In the genomic region with DNA sequence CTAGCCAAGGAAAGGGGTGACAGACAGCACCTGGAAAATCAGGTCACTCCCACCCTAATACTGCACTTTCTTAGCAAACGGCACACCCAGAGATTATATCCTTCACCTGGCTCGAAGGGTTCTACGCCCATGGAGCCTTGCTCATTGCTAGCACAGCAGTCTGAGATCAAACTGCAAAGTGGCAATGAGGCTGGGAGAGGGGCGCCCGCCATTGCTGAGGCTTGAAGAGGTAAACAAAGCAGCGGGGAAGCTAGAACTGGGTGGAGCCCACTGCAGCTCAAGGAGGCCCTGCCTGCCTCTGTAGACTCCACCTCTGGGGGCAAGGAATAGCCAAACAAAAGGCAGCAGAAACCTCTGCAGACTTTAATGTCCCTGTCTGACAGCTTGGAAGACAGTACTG, we compare ENCODE assay signal across 3 cellular contexts.
DNase-seq lines count a peak whose midpoint lies in the region; ATAC-seq, FAIRE-seq and TF ChIP-seq lines count a peak whose summit lies in the region.
"Not testable (repeated sequence)": the region's sequence is repeated elsewhere in the genome, so short reads cannot be mapped to it uniquely, and the experiment has no call there.

No MANE protein-coding gene starts in this region.

- H3K27me3 Mint-ChIP-seq in H9 (ENCODE audit: low read depth): not testable (repeated sequence)

- H3K36me3 Mint-ChIP-seq in H9 (ENCODE audit: insufficient read depth in 1 of 3, low read depth in 3 of 3): not testable (repeated sequence)

- TF ChIP-seq CTCF in A549 (IDR thresholded peaks at IDR 0.05); H9 (conservative IDR thresholded peaks at IDR 0.05): not testable (repeated sequence)

- TF ChIP-seq EP300 in A549 (IDR thresholded peaks at IDR 0.05): not testable (repeated sequence)

- not testable (repeated sequence) for H2BK15ac ChIP-seq in H9 (ENCODE audit: low read depth, low read length)

- H3K79me2 ChIP-seq in H9 (ENCODE audit: insufficient read depth, low read length): not testable (repeated sequence)

- not testable (repeated sequence) for H3K27me3 ChIP-seq in H9 (ENCODE audit: insufficient read depth, low read length)

- not testable (repeated sequence) for H3T11ph ChIP-seq in H9 (ENCODE audit: low read length)

- H3K9me3 ChIP-seq in A549; H9 (ENCODE audit: control insufficient read depth, low read depth, low read length): not testable (repeated sequence)

- not testable (repeated sequence) for H3K4me3 ChIP-seq in A549

- H3K9ac ChIP-seq in H9 (ENCODE audit: extremely low read depth, insufficient read length, low read length): not testable (repeated sequence)

- H2BK120ac ChIP-seq in H9 (ENCODE audit: low read depth, low read length, poor library complexity, severe bottlenecking): not testable (repeated sequence)

- POLR2A ChIA-PET in A549 (lab: Yijun Ruan, JAX): not testable (repeated sequence)

- H3K27ac Mint-ChIP-seq in H9: not testable (repeated sequence)

- not testable (repeated sequence) for H4K5ac ChIP-seq in H9 (ENCODE audit: insufficient read length, low read depth, low read length)

- not testable (repeated sequence) for H3K4ac ChIP-seq in H9 (ENCODE audit: low read depth, low read length)

- TF ChIP-seq RAD21 in A549 (conservative IDR thresholded peaks at IDR 0.05 in 1 of 2, IDR thresholded peaks at IDR 0.05 in 1 of 2): not testable (repeated sequence)

- H3K18ac ChIP-seq in H9 (ENCODE audit: insufficient read length, low read depth, low read length): not testable (repeated sequence)

- not testable (repeated sequence) for TF ChIP-seq POLR2A in A549 (IDR thresholded peaks at IDR 0.05; ENCODE audit: low read length)

- not testable (repeated sequence) for H3K14ac ChIP-seq in H9 (ENCODE audit: insufficient read depth, low read length)

- not testable (repeated sequence) for H3K4me3 Mint-ChIP-seq in H9

- H4K20me1 ChIP-seq in H9 (ENCODE audit: control insufficient read depth, insufficient read depth, insufficient read length): not testable (repeated sequence)

- not testable (repeated sequence) for H4K8ac ChIP-seq in H9 (replicated peaks; ENCODE audit: insufficient read length, low read depth, low read length)

- H3K23ac ChIP-seq in H9 (ENCODE audit: insufficient read length, low read depth, low read length): not testable (repeated sequence)

- H3K27ac ChIP-seq in A549; H9 (ENCODE audit: insufficient read length, low read depth, low read length): not testable (repeated sequence)

- H4K91ac ChIP-seq in H9 (ENCODE audit: insufficient read length, low read depth, low read length): not testable (repeated sequence)

- not testable (repeated sequence) for H2BK5ac ChIP-seq in H9 (ENCODE audit: insufficient read length, low read length)

- not testable (repeated sequence) for H2BK20ac ChIP-seq in H9 (ENCODE audit: low read depth, low read length, poor library complexity, severe bottlenecking)

- H3K4me1 ChIP-seq in A549; H9 (ENCODE audit: insufficient read depth, low read length): not testable (repeated sequence)

- H3K9me3 Mint-ChIP-seq in H9: not testable (repeated sequence)

- not testable (repeated sequence) for H2BK12ac ChIP-seq in H9 (ENCODE audit: insufficient read length, low read depth, low read length)

- 9% methylated on average over 6 of the region's 6 CpGs for WGBS in A549 (ENCODE audit: missing lambda C conversion rate)
- no CpG with 5 or more reads among the region's 6 CpGs for WGBS in H9 (ENCODE audit: extremely low coverage, insufficient read length, low lambda C conversion rate)

- not testable (repeated sequence) for H3K79me1 ChIP-seq in H9 (ENCODE audit: insufficient read depth, low read depth, low read length, poor library complexity, severe bottlenecking)

- H3K56ac ChIP-seq in H9 (ENCODE audit: insufficient read length, low read depth, low read length): not testable (repeated sequence)

- not testable (repeated sequence) for H3K4me1 Mint-ChIP-seq in H9

- not testable (repeated sequence) for FAIRE-seq in A549 (lab: Jason Lieb, UNC)

- not testable (repeated sequence) for H2AFZ ChIP-seq in H9 (ENCODE audit: low read length)

- CTCF ChIA-PET in A549 (lab: Yijun Ruan, JAX): not testable (repeated sequence)

- DNase-seq in A549 (ENCODE audit: low read depth in 1 of 2, low spot score in 1 of 2): not testable (repeated sequence)
- DNase-seq in H9: peak; percentile 25
- DNase-seq in islet precursor cell: peak; percentile 16

- peak overlapping the region; percentile 14; the same call in 1 of the 3 replicates for H3K4me2 ChIP-seq in A549
- not testable (repeated sequence) for H3K4me2 ChIP-seq in H9 (ENCODE audit: insufficient read depth, insufficient read length, low read length)

- H3K23me2 ChIP-seq in H9 (ENCODE audit: insufficient read length, low read depth, low read length, poor library complexity, severe bottlenecking): not testable (repeated sequence)

- ATAC-seq in A549: not testable (repeated sequence)

- H2AK5ac ChIP-seq in H9 (ENCODE audit: insufficient read length, low read length): not testable (repeated sequence)
